Comparison of ENCODE assay signal across 8 cellular contexts in genomic region chr5:112737472-112738179, GRCh38. TPM values are rescaled to one million over a fixed set of nuclear protein-coding genes. Genes with fewer than 3 reads are reported as not detected.
DNase-seq lines count a peak whose midpoint lies in the region; ATAC-seq and TF ChIP-seq lines count a peak whose summit lies in the region.

Gene APC (plus strand): TSS chr5:112737885. CDS start chr5:112754891, 17,006 bp downstream.

- peaks cover 15 to 28% of the 10 kb centered on the region in 2 donors for H3K4me1 Mint-ChIP-seq in natural killer cell treated with Interleukin-12 subunit alpha and Interleukin-12 subunit beta and Interleukin-15 and Interleukin-18, amount 100 ng/mL, for 72 hours (ENCODE audit: low read depth in 2 of 2)

- peak within 1 kb of the TSS; percentile 56 for H3K27ac ChIP-seq in KOPT-K1 (ENCODE audit: low read depth, low read length, poor library complexity, severe bottlenecking)

- no peaks in the 10 kb centered on the region for H3K36me3 ChIP-seq in KOPT-K1 (ENCODE audit: insufficient read depth, low read length)

- peak; percentile 58; the same call in 1 of the 2 replicates for TF ChIP-seq POLR2A in Raji (IDR thresholded peaks at IDR 0.05; ENCODE audit: insufficient read depth, low read depth, low read length)

- H3K36me3 Mint-ChIP-seq in natural killer cell treated with Interleukin-12 subunit alpha and Interleukin-12 subunit beta and Interleukin-15 and Interleukin-18, amount 100 ng/mL, for 72 hours = no peaks in the 10 kb centered on the region

- H3K9me3 Mint-ChIP-seq in natural killer cell treated with Interleukin-12 subunit alpha and Interleukin-12 subunit beta and Interleukin-15 and Interleukin-18, amount 100 ng/mL, for 72 hours = no peaks in the 10 kb centered on the region

- H3K4me3 ChIP-seq in fibroblast of the aortic adventitia (ENCODE audit: low read depth, low read length) = peak within 1 kb of the TSS; percentile 89

- peak within 1 kb of the TSS; percentile 96 for H3K4me3 Mint-ChIP-seq in natural killer cell treated with Interleukin-12 subunit alpha and Interleukin-12 subunit beta and Interleukin-15 and Interleukin-18, amount 100 ng/mL, for 72 hours

- H3K9me3 ChIP-seq in KOPT-K1 (ENCODE audit: insufficient read depth, low read length, poor library complexity, severe bottlenecking) = no peaks in the 10 kb centered on the region

- TF ChIP-seq CTCF in fibroblast of the aortic adventitia (IDR thresholded peaks at IDR 0.05; ENCODE audit: insufficient read depth, low read length) = peak; percentile 23

- H3K27ac Mint-ChIP-seq in natural killer cell treated with Interleukin-12 subunit alpha and Interleukin-12 subunit beta and Interleukin-15 and Interleukin-18, amount 100 ng/mL, for 72 hours = peak within 1 kb of the TSS; percentile 71 to 95

- ATAC-seq in GM21723 (IDR thresholded peaks at IDR 0.05; ENCODE audit: unreplicated experiment) = peak; percentile 100
- peak; percentile 99 for ATAC-seq in natural killer cell treated with Interleukin-12 subunit alpha and Interleukin-12 subunit beta and Interleukin-15 and Interleukin-18, amount 100 ng/mL, for 72 hours

- peak; percentile 73 for DNase-seq in DMS79 treated with DMSO at 0.1 percent for 48 hours (lab: John Stamatoyannopoulos, UW)
- DNase-seq in activated T-helper 9 cell treated with anti-CD3 and anti-CD28 coated beads, Interleukin-2, amount 50 U/mL, for 16 hours (ENCODE audit: low read depth) = peak; percentile 73
- peak; percentile 86 for DNase-seq in fibroblast of the aortic adventitia (ENCODE audit: low read depth)
- DNase-seq in natural killer cell treated with Interleukin-12 subunit alpha and Interleukin-12 subunit beta and Interleukin-15 and Interleukin-18, amount 100 ng/mL, for 72 hours (ENCODE audit: low spot score) = peak; percentile 90
- DNase-seq in stimulated activated naive CD4-positive, alpha-beta T cell (lab: John Stamatoyannopoulos, UW) = peak; percentile 53 to 77 (median 62)

- H3K27me3 Mint-ChIP-seq in natural killer cell treated with Interleukin-12 subunit alpha and Interleukin-12 subunit beta and Interleukin-15 and Interleukin-18, amount 100 ng/mL, for 72 hours = no peaks in the 10 kb centered on the region

RNA-seq across cellular contexts. Expression of gene APC, which starts in this region (rescaled TPM):
- 61.7 and 63.9 TPM in 2 replicates for total RNA-seq in fibroblast of the aortic adventitia (ENCODE audit: low replicate concordance)
- total RNA-seq in natural killer cell treated with Interleukin-12 subunit alpha and Interleukin-12 subunit beta and Interleukin-15 and Interleukin-18, amount 100 ng/mL, for 72 hours = 10 to 100 TPM; 31.8 to 38.5 TPM

Comparison
In these comparisons a context has a peak if more than half of its experiments do, and no peak if none do; other contexts are left out.
1. Peak in every context shown above with its lines: DNase-seq, ATAC-seq, H3K4me3 ChIP-seq and H3K27ac ChIP-seq.